In genomic region chr2:170030040-170030439, GRCh38 we compare ENCODE assay signal across 16 cellular contexts.
DNase-seq lines count a peak whose midpoint lies in the region; ATAC-seq and TF ChIP-seq lines count a peak whose summit lies in the region.
"Had no signal": no experiment of that assay in that cellular context is flagged by ENCODE, and none has a peak within 500 bp of the region (broad histone marks: within the 10 kb centered on the region; RNA-seq: fewer than 3 reads in every experiment).

No MANE protein-coding gene starts in this region.

- H3K9me3 ChIP-seq in H9 (ENCODE audit: control insufficient read depth, low read depth, low read length) (no peaks in the 10 kb centered on the region), endodermal cell (ENCODE audit: control insufficient read depth, low read length) (peaks cover 32% of the 10 kb centered on the region)
- H3K9me3 ChIP-seq: BE2C had no signal

- WGBS in H9 (ENCODE audit: extremely low coverage, insufficient read length, low lambda C conversion rate), result no CpG with 5 or more reads among the region's 2 CpGs
- WGBS in endodermal cell (ENCODE audit: insufficient coverage in 1 of 2, insufficient read length in 1 of 2), 2 experiments, result 91% methylated on average over 2 of the region's 2 CpGs; no CpG with 5 or more reads in 1 of the 2 experiments

- H3K23me2 ChIP-seq in H9 (ENCODE audit: insufficient read length, low read depth, low read length, poor library complexity, severe bottlenecking), result no peaks in the 10 kb centered on the region

- no peak overlapping the region for H2BK120ac ChIP-seq in H9 (ENCODE audit: low read depth, low read length, poor library complexity, severe bottlenecking)

- H2AFZ ChIP-seq in H9 (ENCODE audit: low read length), result no peak overlapping the region

- H3K9ac ChIP-seq in H9 (ENCODE audit: extremely low read depth, insufficient read length, low read length) (no peak overlapping the region), endodermal cell (ENCODE audit: extremely low read depth, low read length, poor library complexity, severe bottlenecking) (no peak overlapping the region)

- H3K4me2 ChIP-seq in H9 (ENCODE audit: insufficient read depth, insufficient read length, low read length), result no peak overlapping the region

- H4K5ac ChIP-seq in H9 (ENCODE audit: insufficient read length, low read depth, low read length), result no peak overlapping the region

- H4K91ac ChIP-seq in H9 (ENCODE audit: insufficient read length, low read depth, low read length), result no peak overlapping the region

- no peak overlapping the region for H3K23ac ChIP-seq in H9 (ENCODE audit: insufficient read length, low read depth, low read length)

- no peak overlapping the region for H3K14ac ChIP-seq in H9 (ENCODE audit: insufficient read depth, low read length)

- TF ChIP-seq CTCF in H9 (conservative IDR thresholded peaks at IDR 0.05) (no peak), endodermal cell (conservative IDR thresholded peaks at IDR 0.05) (no peak)

- H3K4me1 Mint-ChIP-seq in H9 (peaks cover 24 to 26% of the 10 kb centered on the region in 2 experiments), endodermal cell (peaks cover 6% of the 10 kb centered on the region)

- peaks cover 28% of the 10 kb centered on the region for H3K36me3 ChIP-seq in endodermal cell (ENCODE audit: control insufficient read depth, insufficient read depth, low read length)
- H3K36me3 ChIP-seq: BE2C had no signal

- H3K79me2 ChIP-seq in H9 (ENCODE audit: insufficient read depth, low read length), result no peaks in the 10 kb centered on the region

- H3K4me3 Mint-ChIP-seq in H9, result no peak overlapping the region
- H3K4me3 Mint-ChIP-seq in endodermal cell, result no peak overlapping the region
- H3K4me3 Mint-ChIP-seq: CD4-positive, alpha-beta T cell; HFFc6 had no signal

- no peak overlapping the region for H3T11ph ChIP-seq in H9 (ENCODE audit: low read length)

- ATAC-seq in HG03571 (IDR thresholded peaks at IDR 0.05; ENCODE audit: unreplicated experiment), result no peak

- H3K4ac ChIP-seq in H9 (ENCODE audit: low read depth, low read length), result no peak overlapping the region

- H2BK12ac ChIP-seq in H9 (ENCODE audit: insufficient read length, low read depth, low read length), result no peak overlapping the region

- H3K27ac ChIP-seq in H9 (ENCODE audit: insufficient read length, low read depth, low read length) (no peak overlapping the region), endodermal cell (ENCODE audit: low read depth, low read length) (no peak overlapping the region)

- no peak overlapping the region for H3K56ac ChIP-seq in H9 (ENCODE audit: insufficient read length, low read depth, low read length)

- no peaks in the 10 kb centered on the region for H3K27me3 ChIP-seq in H9 (ENCODE audit: insufficient read depth, low read length)
- no peaks in the 10 kb centered on the region for H3K27me3 ChIP-seq in endodermal cell (ENCODE audit: control insufficient read depth, insufficient read depth, low read length, poor library complexity, severe bottlenecking)
- H3K27me3 ChIP-seq: BE2C had no signal

- peaks cover 16 to 18% of the 10 kb centered on the region in 2 experiments for H3K9me3 Mint-ChIP-seq in H9
- H3K9me3 Mint-ChIP-seq in endodermal cell, result peaks cover 18% of the 10 kb centered on the region
- H3K9me3 Mint-ChIP-seq: HFFc6 had no signal

- H3K4me1 ChIP-seq in H9 (ENCODE audit: insufficient read depth, low read length), result peaks cover 2% of the 10 kb centered on the region; the same call in 1 of the 2 replicates
- H3K4me1 ChIP-seq in endodermal cell (ENCODE audit: control insufficient read depth, insufficient read depth, low read length), result peaks cover 7% of the 10 kb centered on the region
- H3K4me1 ChIP-seq: BE2C had no signal

- H4K20me1 ChIP-seq in H9 (ENCODE audit: control insufficient read depth, insufficient read depth, insufficient read length), result no peaks in the 10 kb centered on the region

- no peak overlapping the region for H4K8ac ChIP-seq in H9 (replicated peaks; ENCODE audit: insufficient read length, low read depth, low read length)

- no peak overlapping the region for H2AK5ac ChIP-seq in H9 (ENCODE audit: insufficient read length, low read length)

- no peaks in the 10 kb centered on the region for H3K79me1 ChIP-seq in H9 (ENCODE audit: insufficient read depth, low read depth, low read length, poor library complexity, severe bottlenecking)

- no peak overlapping the region for H2BK5ac ChIP-seq in H9 (ENCODE audit: insufficient read length, low read length)

- H3K27ac Mint-ChIP-seq in H9 (peak overlapping the region in 2 of 3 experiments; percentile 41 to 52; a peak in 2 of 7 replicates), endodermal cell (no peak overlapping the region)
- H3K27ac Mint-ChIP-seq: CD4-positive, alpha-beta T cell; HFFc6 had no signal

- no peak overlapping the region for H2BK20ac ChIP-seq in H9 (ENCODE audit: low read depth, low read length, poor library complexity, severe bottlenecking)

- H3K36me3 Mint-ChIP-seq in H9 (ENCODE audit: insufficient read depth in 1 of 3, low read depth in 3 of 3), result peaks cover 17 to 23% (median 20%) of the 10 kb centered on the region in 3 experiments
- peaks cover 29% of the 10 kb centered on the region for H3K36me3 Mint-ChIP-seq in endodermal cell (ENCODE audit: low read depth)

- DNase-seq in AML-193 (lab: John Stamatoyannopoulos, UW) (peak; percentile 13 to 43), H9 (no peak), SKM-1 (lab: John Stamatoyannopoulos, UW; ENCODE audit: unreplicated experiment) (peak; percentile 34), endodermal cell (no peak), NCI-H146 treated with DMSO at 0.1 percent for 48 hours (lab: John Stamatoyannopoulos, UW; ENCODE audit: unreplicated experiment) (no peak)
- DNase-seq in stimulated activated CD4-positive, alpha-beta T cell treated with anti-CD3 and anti-CD28 coated beads, Interleukin-2, amount 100 ng/mL, for 48 hours, result no peak
- DNase-seq: BE2C; CD4-positive, alpha-beta T cell; EL; HFFc6; NCI-H1092; NCI-H1694; NCI-H2227 treated with DMSO at 0.1 percent for 48 hours; NCI-H524 treated with DMSO at 0.1 percent for 48 hours; SHP77 treated with DMSO at 0.1 percent for 48 hours had no signal

- H3K4me3 ChIP-seq in endodermal cell (ENCODE audit: low read length), result peak overlapping the region; percentile 3

- no peak overlapping the region for H2BK15ac ChIP-seq in H9 (ENCODE audit: low read depth, low read length)

- H3K27me3 Mint-ChIP-seq in H9 (ENCODE audit: low read depth), result no peaks in the 10 kb centered on the region
- no peaks in the 10 kb centered on the region for H3K27me3 Mint-ChIP-seq in endodermal cell (ENCODE audit: insufficient read depth)
- H3K27me3 Mint-ChIP-seq: CD4-positive, alpha-beta T cell had no signal

- H3K18ac ChIP-seq in H9 (ENCODE audit: insufficient read length, low read depth, low read length), result no peak overlapping the region

Comparison
In these comparisons a context has a peak if more than half of its experiments do, and no peak if none do; other contexts are left out.
1. DNase-seq: peak in AML-193 (2 of 2) and SKM-1 (single experiment); none in H9 (single experiment), endodermal cell (single experiment), NCI-H146 treated with DMSO at 0.1 percent for 48 hours (single experiment) and stimulated activated CD4-positive, alpha-beta T cell treated with anti-CD3 and anti-CD28 coated beads, Interleukin-2, amount 100 ng/mL, for 48 hours (0 of 2).